27 cellular contexts compared by ENCODE assay signal in the genomic region with DNA sequence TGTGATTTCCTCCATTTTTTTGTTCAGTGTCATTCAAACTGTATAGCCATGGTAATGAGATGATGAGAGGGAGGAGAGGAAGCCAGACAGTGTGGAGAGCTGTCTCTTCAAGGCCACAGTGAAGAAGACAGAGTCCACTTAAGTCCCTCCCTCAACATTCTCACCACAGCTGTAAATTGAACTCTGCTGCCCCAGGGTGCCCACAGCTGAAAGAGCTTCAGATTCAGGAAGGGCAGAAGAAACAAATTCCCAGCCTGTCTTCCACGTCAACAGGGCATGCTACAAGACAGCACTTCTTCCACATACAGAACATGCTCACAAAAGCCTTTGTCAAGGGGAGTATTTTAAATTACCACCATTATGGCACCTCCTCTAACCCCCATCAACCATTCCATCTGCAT.
DNase-seq lines count a peak whose midpoint lies in the region; FAIRE-seq and TF ChIP-seq lines count a peak whose summit lies in the region.
"Had no signal": no experiment of that assay in that cellular context is flagged by ENCODE, and none has a peak within 500 bp of the region (broad histone marks: within the 10 kb centered on the region; RNA-seq: fewer than 3 reads in every experiment).

No MANE protein-coding gene starts in this region.

- no peaks in the 10 kb centered on the region for H3K27me3 ChIP-seq in endothelial cell of umbilical vein (ENCODE audit: control insufficient read depth in 2 of 2, insufficient read depth in 2 of 2, low read length in 2 of 2)
- H3K27me3 ChIP-seq in CD8-positive, alpha-beta memory T cell (ENCODE audit: insufficient read depth, low read length, poor library complexity, severe bottlenecking) = no peaks in the 10 kb centered on the region
- H3K27me3 ChIP-seq: dorsolateral prefrontal cortex, stomach, transverse colon had no signal

- no peaks in the 10 kb centered on the region for H3K4me1 ChIP-seq in endothelial cell of umbilical vein (ENCODE audit: control insufficient read depth, extremely low read depth, insufficient read depth, low read length)
- H3K4me1 ChIP-seq in CD8-positive, alpha-beta memory T cell (ENCODE audit: insufficient read depth, low read length) = no peaks in the 10 kb centered on the region
- H3K4me1 ChIP-seq: SJSA1, stomach, transverse colon had no signal

- no peak overlapping the region for H2AFZ ChIP-seq in endothelial cell of umbilical vein (ENCODE audit: low read depth, low read length)
- H2AFZ ChIP-seq: GM23338 had no signal

- H3K27me3 Mint-ChIP-seq in nephron (ENCODE audit: low read depth) = no peaks in the 10 kb centered on the region
- H3K27me3 Mint-ChIP-seq in CD8-positive, alpha-beta memory T cell = no peaks in the 10 kb centered on the region
- H3K27me3 Mint-ChIP-seq: B cell had no signal

- H3K9ac ChIP-seq in endothelial cell of umbilical vein (replicated peaks; ENCODE audit: extremely low read depth, insufficient read depth, low read length) = no peak overlapping the region
- H3K9ac ChIP-seq: KMS-11 had no signal

- no peak for FAIRE-seq in endothelial cell of umbilical vein (lab: Jason Lieb, UNC)
- FAIRE-seq: RCC 7860 had no signal

- no peak for TF ChIP-seq CTCF in endothelial cell of umbilical vein (IDR thresholded peaks at IDR 0.05; ENCODE audit: extremely low read depth in 1 of 2, insufficient read depth in 1 of 2, low read depth in 1 of 2, low read length in 2 of 2)
- no peak for TF ChIP-seq CTCF in nephron (IDR thresholded peaks at IDR 0.05; ENCODE audit: unreplicated experiment in 3 of 3)

- dilution Hi-C loops in endothelial cell of umbilical vein (cut with MboI; ENCODE audit: extremely low pct_ligation_motif_present, low sequenced_read_pairs) = no loop called here

- no peak for TF ChIP-seq POLR2A in endothelial cell of umbilical vein (IDR thresholded peaks at IDR 0.05; ENCODE audit: low read depth, low read length)

- H3K4me2 ChIP-seq in endothelial cell of umbilical vein (ENCODE audit: insufficient read depth, low read length) = no peak overlapping the region
- H3K4me2 ChIP-seq: GM23338, KMS-11 had no signal

- no peaks in the 10 kb centered on the region for H4K20me1 ChIP-seq in endothelial cell of umbilical vein (replicated peaks; ENCODE audit: control insufficient read depth, extremely low read depth, insufficient read depth, low read length)

- peaks cover 17% of the 10 kb centered on the region for H3K4me1 Mint-ChIP-seq in nephron
- no peaks in the 10 kb centered on the region for H3K4me1 Mint-ChIP-seq in CD8-positive, alpha-beta memory T cell
- H3K4me1 Mint-ChIP-seq: B cell, mesothelial cell of epicardium, natural killer cell had no signal

- BruUV-seq in endothelial cell of umbilical vein (replicated peaks; lab: Mats Ljungman, UMichigan) = no TSS peak

- peaks cover 54% of the 10 kb centered on the region for H3K36me3 Mint-ChIP-seq in nephron (ENCODE audit: low read depth)
- peaks cover 5 to 36% (median 18%) of the 10 kb centered on the region in 3 donors for H3K36me3 Mint-ChIP-seq in CD8-positive, alpha-beta memory T cell
- H3K36me3 Mint-ChIP-seq: natural killer cell had no signal

- no peaks in the 10 kb centered on the region for H3K9me3 ChIP-seq in endothelial cell of umbilical vein (replicated peaks; ENCODE audit: control insufficient read depth, insufficient read depth, low read length)
- H3K9me3 ChIP-seq in CD8-positive, alpha-beta memory T cell (ENCODE audit: low read length) = no peaks in the 10 kb centered on the region
- H3K9me3 ChIP-seq: stomach, transverse colon had no signal

- H3K4me3 Mint-ChIP-seq in nephron = no peak overlapping the region
- H3K4me3 Mint-ChIP-seq in CD8-positive, alpha-beta memory T cell = no peak overlapping the region
- H3K4me3 Mint-ChIP-seq: activated naive CD4-positive, alpha-beta T cell treated with anti-CD3 and anti-CD28 coated beads for 36 hours; activated T-cell treated with anti-CD3 and anti-CD28 coated beads, Interleukin-2, amount 50 U/mL, for 72 hours; B cell; GM23338; mesothelial cell of epicardium; natural killer cell had no signal

- intact Hi-C loops in endothelial cell of umbilical vein (cut with micrococcal nuclease) = no loop called here

- H3K4me3 ChIP-seq in endothelial cell of umbilical vein (replicated peaks in 1 of 3; ENCODE audit: insufficient read depth in 1 of 3, low read depth in 1 of 3, low read length in 3 of 3) = no peak overlapping the region
- H3K4me3 ChIP-seq in CD8-positive, alpha-beta memory T cell (ENCODE audit: low read length) = no peak overlapping the region
- H3K4me3 ChIP-seq: dorsolateral prefrontal cortex, GM23338, SJSA1, stomach, transverse colon had no signal

- peak; percentile 44 for DNase-seq in EL
- peak; percentile 80 for DNase-seq in NCI-H2227 (lab: John Stamatoyannopoulos, UW; ENCODE audit: unreplicated experiment)
- DNase-seq in endothelial cell of umbilical vein (ENCODE audit: low read depth, low spot score) = peak; percentile 51
- no peak for DNase-seq in activated CD4-positive, alpha-beta T cell treated with anti-CD3 and anti-CD28 coated beads, Interleukin-2, amount 50 U/mL, for 48 hours
- DNase-seq in CD8-positive, alpha-beta memory T cell = no peak
- DNase-seq in NCI-H446 treated with DMSO at 0.1 percent for 48 hours (lab: John Stamatoyannopoulos, UW) = no peak
- DNase-seq in putamen (ENCODE audit: low spot score) = no peak
- DNase-seq: activated CD4-positive, alpha-beta T cell treated with anti-CD3 and anti-CD28 coated beads for 1 hour; activated naive CD4-positive, alpha-beta T cell treated with anti-CD3 and anti-CD28 coated beads for 36 hours; activated T-cell treated with anti-CD3 and anti-CD28 coated beads, Interleukin-2, amount 50 U/mL, for 72 hours; central memory CD4-positive, alpha-beta T cell; dorsolateral prefrontal cortex; left colon; natural killer cell; NCI-H2171; NCI-H526 treated with DMSO at 0.1 percent for 48 hours; stomach; T-helper 1 cell; transverse colon had no signal

- POLR2A ChIA-PET in endothelial cell of umbilical vein (lab: Charles Lee) = no interaction called here
- POLR2A ChIA-PET in CD8-positive, alpha-beta memory T cell (lab: Charles Lee) = no interaction called here

- H3K9me1 ChIP-seq in endothelial cell of umbilical vein (replicated peaks; ENCODE audit: control insufficient read depth, extremely low read depth, insufficient read depth, low read length) = no peaks in the 10 kb centered on the region

- peaks cover 6% of the 10 kb centered on the region for H3K9me3 Mint-ChIP-seq in nephron
- H3K9me3 Mint-ChIP-seq in CD8-positive, alpha-beta memory T cell = no peaks in the 10 kb centered on the region
- H3K9me3 Mint-ChIP-seq: activated naive CD4-positive, alpha-beta T cell treated with anti-CD3 and anti-CD28 coated beads for 36 hours; activated T-cell treated with anti-CD3 and anti-CD28 coated beads, Interleukin-2, amount 50 U/mL, for 72 hours; GM23338; natural killer cell had no signal

- peak overlapping the region; percentile 64 to 86 (median 74) for H3K27ac Mint-ChIP-seq in nephron
- H3K27ac Mint-ChIP-seq in CD8-positive, alpha-beta memory T cell = peak overlapping the region in 1 of 8 donors; percentile 9
- H3K27ac Mint-ChIP-seq: activated naive CD4-positive, alpha-beta T cell treated with anti-CD3 and anti-CD28 coated beads for 36 hours; activated T-cell treated with anti-CD3 and anti-CD28 coated beads, Interleukin-2, amount 50 U/mL, for 72 hours; B cell; GM23338; mesothelial cell of epicardium; natural killer cell had no signal

- H3K79me2 ChIP-seq in endothelial cell of umbilical vein (ENCODE audit: control insufficient read depth, insufficient read depth, low read length) = no peaks in the 10 kb centered on the region

- CTCF ChIA-PET in endothelial cell of umbilical vein (lab: Charles Lee) = interaction anchor here (1.0 to 2.3 kb wide), 6 partner anchors 11 to 315 kb away, joined by 3 to 21 read pairs (median 5); no protein-coding TSS in a partner anchor
- CTCF ChIA-PET in CD8-positive, alpha-beta memory T cell (lab: Charles Lee) = no interaction called here

- H3K27ac ChIP-seq in endothelial cell of umbilical vein (ENCODE audit: insufficient read depth, low read depth, low read length) = no peak overlapping the region
- H3K27ac ChIP-seq in CD8-positive, alpha-beta memory T cell (ENCODE audit: low read depth, low read length) = no peak overlapping the region
- H3K27ac ChIP-seq: epithelial cell of prostate, KMS-11, SJSA1, stomach, transverse colon had no signal

- H3K36me3 ChIP-seq in endothelial cell of umbilical vein (ENCODE audit: control insufficient read depth in 2 of 2, extremely low read depth in 1 of 2, insufficient read depth in 2 of 2, low read length in 2 of 2) = peaks cover 0 to 13% of the 10 kb centered on the region in 2 experiments
- no peaks in the 10 kb centered on the region for H3K36me3 ChIP-seq in CD8-positive, alpha-beta memory T cell (ENCODE audit: insufficient read depth, low read length)
- H3K36me3 ChIP-seq: SJSA1, transverse colon had no signal

TF ChIP-seq in endothelial cell of umbilical vein, 7 proteins besides CTCF, POLR2A, EP300 and RAD21:
- TF ChIP-seq MYC (IDR thresholded peaks at IDR 0.05; ENCODE audit: low read depth, low read length) = no peak
- no peak for TF ChIP-seq GATA2 (IDR thresholded peaks at IDR 0.05; ENCODE audit: insufficient read depth, insufficient read length, low read depth, low read length)
- TF ChIP-seq POLR2AphosphoS5 (IDR thresholded peaks at IDR 0.05; ENCODE audit: insufficient read depth, low read depth, low read length) = no peak
- TF ChIP-seq JUN (IDR thresholded peaks at IDR 0.05; ENCODE audit: borderline replicate concordance, insufficient read depth, insufficient read length, low read depth) = no peak
- TF ChIP-seq, protein P1, sequence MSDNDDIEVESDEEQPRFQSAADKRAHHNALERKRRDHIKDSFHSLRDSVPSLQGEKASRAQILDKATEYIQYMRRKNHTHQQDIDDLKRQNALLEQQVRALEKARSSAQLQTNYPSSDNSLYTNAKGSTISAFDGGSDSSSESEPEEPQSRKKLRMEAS (IDR thresholded peaks at IDR 0.05; ENCODE audit: insufficient read depth, insufficient read length) = no peak
- no peak for TF ChIP-seq EZH2 (IDR thresholded peaks at IDR 0.05; ENCODE audit: borderline replicate concordance, low read depth, low read length, severe bottlenecking)
- no peak for TF ChIP-seq FOS (IDR thresholded peaks at IDR 0.05; ENCODE audit: borderline replicate concordance, insufficient read depth, low read length)

Comparison
In these comparisons a context has a peak if more than half of its experiments do, and no peak if none do; other contexts are left out.
1. DNase-seq: peak in EL (single experiment), NCI-H2227 (single experiment) and endothelial cell of umbilical vein (single experiment); none in activated CD4-positive, alpha-beta T cell treated with anti-CD3 and anti-CD28 coated beads, Interleukin-2, amount 50 U/mL, for 48 hours (0 of 2), CD8-positive, alpha-beta memory T cell (0 of 5), NCI-H446 treated with DMSO at 0.1 percent for 48 hours (single experiment) and putamen (single experiment).